Comparison of ENCODE assay signal across 8 cellular contexts in the genomic region with DNA sequence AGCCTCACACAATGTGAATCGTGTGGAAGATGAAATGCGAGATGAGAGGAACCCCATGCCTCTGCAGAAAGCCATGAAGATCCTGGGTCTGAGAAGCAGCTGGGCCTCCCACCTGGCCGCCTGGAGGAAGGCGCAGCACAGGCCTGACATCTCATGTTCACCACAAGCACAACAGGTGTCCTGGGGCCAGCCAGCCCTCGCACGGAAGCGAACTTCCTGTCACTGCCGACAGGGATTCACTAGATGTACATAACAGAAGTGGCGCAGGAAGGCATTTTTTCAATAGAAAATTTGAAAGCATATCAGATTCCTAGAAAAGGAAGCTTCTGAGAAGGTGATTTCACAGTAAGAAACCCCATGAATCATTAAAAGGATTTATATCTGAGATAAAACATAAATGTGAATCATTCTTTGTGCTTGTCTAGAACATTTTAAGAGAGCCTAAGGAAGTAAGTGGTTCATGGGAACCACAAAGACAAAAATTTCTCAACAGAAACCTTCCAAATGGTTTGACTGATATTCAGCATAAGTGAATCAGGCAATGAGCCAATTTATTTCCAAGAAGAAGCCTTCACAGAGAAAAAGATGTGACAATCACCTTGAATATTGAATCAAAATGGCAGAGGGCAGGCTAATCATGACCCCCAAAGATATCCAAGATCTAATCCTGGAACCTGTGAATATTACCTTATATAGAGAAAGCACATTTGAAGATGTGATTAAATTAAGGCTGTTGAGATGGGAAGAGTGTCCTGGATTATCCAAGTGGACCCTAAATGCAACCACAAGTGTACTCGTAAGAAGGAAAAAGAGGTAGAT.
DNase-seq lines count a peak whose midpoint lies in the region; ATAC-seq and TF ChIP-seq lines count a peak whose summit lies in the region.

No MANE protein-coding gene starts in this region.

- H3K27ac Mint-ChIP-seq in Calu3 (ENCODE audit: unreplicated experiment) = no peak overlapping the region

- H3K27me3 Mint-ChIP-seq in Calu3 (ENCODE audit: unreplicated experiment) = no peaks in the 10 kb centered on the region

- intact Hi-C loops in sciatic nerve (cut with DNase I) (loop anchor here (10.0 kb wide), 1 partner anchor 424 kb away; no protein-coding TSS in a partner anchor), Calu3 (cut with micrococcal nuclease; ENCODE audit: unreplicated experiment) (no loop called here)

- H3K36me3 Mint-ChIP-seq in Calu3 (ENCODE audit: insufficient read depth, unreplicated experiment) = no peaks in the 10 kb centered on the region

- no TSS peak for BruUV-seq in Calu3 (replicated peaks; lab: Mats Ljungman, UMichigan)

- peak; percentile 99 for ATAC-seq in GM18907 (IDR thresholded peaks at IDR 0.05; ENCODE audit: unreplicated experiment)
- peak; percentile 95 for ATAC-seq in HG02970 (IDR thresholded peaks at IDR 0.05; ENCODE audit: low FRiP score, unreplicated experiment)
- no peak for ATAC-seq in sciatic nerve

- H3K27ac ChIP-seq in SJCRH30 = peak overlapping the region; percentile 58

- CTCF ChIA-PET in Calu3 (lab: Charles Lee) = interaction anchor here (0.6 kb wide), 1 partner anchor 39 kb away, joined by 4 read pairs; no protein-coding TSS in a partner anchor

- H3K4me1 Mint-ChIP-seq in Calu3 (ENCODE audit: low read depth, unreplicated experiment) = no peaks in the 10 kb centered on the region

- DNase-seq in SJCRH30 = peak; percentile 95 to 98
- peak; percentile 83 for DNase-seq in activated naive CD4-positive, alpha-beta T cell treated with Interleukin-2 at 50 U/mL for 16 hours
- peak; percentile 90 for DNase-seq in stimulated activated CD4-positive, alpha-beta T cell treated with anti-CD3 and anti-CD28 coated beads, Interleukin-15, amount 100 ng/mL, for 24 hours
- no peak for DNase-seq in sciatic nerve (ENCODE audit: low spot score)
- DNase-seq in Calu3 = no peak
- DNase-seq in islet precursor cell = no peak

- no peaks in the 10 kb centered on the region for H3K36me3 ChIP-seq in SJCRH30

- peaks cover 25% of the 10 kb centered on the region for H3K4me1 ChIP-seq in SJCRH30

- no peaks in the 10 kb centered on the region for H3K9me3 ChIP-seq in SJCRH30 (replicated peaks)

- no peak overlapping the region for H3K4me3 ChIP-seq in SJCRH30

- no peaks in the 10 kb centered on the region for H3K27me3 ChIP-seq in SJCRH30

- H3K9me3 Mint-ChIP-seq in Calu3 (ENCODE audit: low read depth, unreplicated experiment) = peaks cover 5% of the 10 kb centered on the region

- TF ChIP-seq CTCF in Calu3 (IDR thresholded peaks at IDR 0.05; ENCODE audit: unreplicated experiment) = no peak

- H3K4me3 Mint-ChIP-seq in Calu3 (ENCODE audit: low read depth, unreplicated experiment) = no peak overlapping the region

Comparison
In these comparisons a context has a peak if more than half of its experiments do, and no peak if none do; other contexts are left out.
1. DNase-seq: peak in SJCRH30 (2 of 2), activated naive CD4-positive, alpha-beta T cell treated with Interleukin-2 at 50 U/mL for 16 hours (single experiment) and stimulated activated CD4-positive, alpha-beta T cell treated with anti-CD3 and anti-CD28 coated beads, Interleukin-15, amount 100 ng/mL, for 24 hours (single experiment); none in sciatic nerve (single experiment), Calu3 (single experiment) and islet precursor cell (single experiment).